Comparison of ENCODE assay signal across 8 cellular contexts in the genomic region with DNA sequence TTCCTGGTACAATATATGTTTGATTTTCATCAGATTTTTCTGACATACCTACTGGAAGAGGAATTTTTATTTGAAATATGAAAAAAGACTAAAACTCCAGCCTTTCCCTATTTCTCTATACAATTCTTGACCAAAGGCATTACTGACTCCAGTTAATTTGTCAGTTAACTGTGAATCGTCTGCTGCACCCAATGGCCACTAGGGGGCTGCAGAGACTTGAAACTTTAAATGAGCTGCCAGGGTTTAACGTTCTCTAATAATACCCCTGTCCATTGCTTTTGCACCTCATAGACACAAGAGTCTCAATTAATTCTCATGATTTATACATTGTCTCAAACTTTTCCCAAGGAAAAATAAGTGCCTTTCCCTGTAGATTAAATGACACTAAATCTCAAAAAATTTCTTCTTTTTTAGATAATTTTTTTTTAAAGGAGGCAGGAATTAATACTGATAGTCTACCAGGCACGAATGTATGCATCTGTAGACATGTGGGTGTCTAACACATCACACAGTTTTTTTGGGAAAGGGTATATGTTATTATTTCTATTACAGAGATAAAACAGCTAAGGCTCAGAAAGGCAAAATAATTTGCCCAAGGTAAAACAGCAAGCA. TPM values are rescaled to one million over a fixed set of nuclear protein-coding genes. Genes with fewer than 3 reads are reported as not detected.
DNase-seq lines count a peak whose midpoint lies in the region; ATAC-seq, FAIRE-seq and TF ChIP-seq lines count a peak whose summit lies in the region.

No MANE protein-coding gene starts in this region.

- H3K4me3 Mint-ChIP-seq in brain = peak overlapping the region; percentile 42 to 81 (median 67)

- no peak overlapping the region for H3K27ac ChIP-seq in SU-DHL-6 (ENCODE audit: low read depth, low read length)

- H3K4me3 ChIP-seq in SU-DHL-6 (ENCODE audit: insufficient read depth, low read length, poor library complexity, severe bottlenecking) = no peak overlapping the region

- peak; percentile 7 for DNase-seq in AG09319 (ENCODE audit: extremely low read depth, low read depth)
- DNase-seq in GM13977 (ENCODE audit: low spot score) = peak; percentile 79
- peak; percentile 71 for DNase-seq in NCI-H1105 treated with DMSO at 0.1 percent for 48 hours (lab: John Stamatoyannopoulos, UW)
- DNase-seq in stimulated activated CD4-positive, alpha-beta T cell treated with anti-CD3 and anti-CD28 coated beads, Interleukin-2, amount 100 ng/mL, for 48 hours = peak; percentile 26 to 33

- H3K27me3 ChIP-seq in SU-DHL-6 (ENCODE audit: low read length) = no peaks in the 10 kb centered on the region

- TF ChIP-seq CTCF in AG09319 (IDR thresholded peaks at IDR 0.05; ENCODE audit: low read depth, low read length) (peak; percentile 95), GM13977 (IDR thresholded peaks at IDR 0.05; ENCODE audit: extremely low read depth, insufficient read depth, missing control alignments) (peak; percentile 98), SU-DHL-6 (IDR thresholded peaks at IDR 0.05; ENCODE audit: insufficient read depth, low read length, poor library complexity, severe bottlenecking) (peak; percentile 87), brain (conservative IDR thresholded peaks at IDR 0.05) (peak; percentile 89 to 94)

- no peak for ATAC-seq in HG03457 (IDR thresholded peaks at IDR 0.05; ENCODE audit: unreplicated experiment)

- H3K79me2 ChIP-seq in SU-DHL-6 (ENCODE audit: insufficient read depth, low read length) = no peaks in the 10 kb centered on the region

- peaks cover 0 to 15% (median 0%) of the 10 kb centered on the region in 5 experiments for H3K9me3 Mint-ChIP-seq in brain

- peak overlapping the region in 2 of 5 experiments; percentile 11 to 82 for H3K27ac Mint-ChIP-seq in brain

- no peak overlapping the region for H3K4me2 ChIP-seq in SU-DHL-6 (ENCODE audit: low read depth, low read length, poor library complexity, severe bottlenecking)

- H3K9me2 ChIP-seq in SU-DHL-6 (replicated peaks; ENCODE audit: insufficient read depth, low read length) = no peaks in the 10 kb centered on the region

- H3K4me1 Mint-ChIP-seq in brain = peaks cover 34% of the 10 kb centered on the region

- no peaks in the 10 kb centered on the region for H3F3A ChIP-seq in SU-DHL-6 (ENCODE audit: insufficient read depth)

- H3K36me3 Mint-ChIP-seq in brain = no peaks in the 10 kb centered on the region

- in situ Hi-C loops in GM13977 (cut with MboI; ENCODE audit: low pct_unique_long_range_greater_than_20kb, low sequenced_read_pairs, unreplicated experiment) = no loop called here

- H3K27me3 Mint-ChIP-seq in brain = peaks cover 48% of the 10 kb centered on the region

- no peaks in the 10 kb centered on the region for H3K36me3 ChIP-seq in SU-DHL-6 (ENCODE audit: low read length)

- no peak overlapping the region for H2AFZ ChIP-seq in SU-DHL-6 (ENCODE audit: low read depth, low read length, severe bottlenecking)

- no peak overlapping the region for H3K9ac ChIP-seq in SU-DHL-6 (ENCODE audit: low read length)

- H4K20me1 ChIP-seq in SU-DHL-6 (ENCODE audit: low read depth, low read length) = no peaks in the 10 kb centered on the region

- no peaks in the 10 kb centered on the region for H3K9me3 ChIP-seq in SU-DHL-6 (ENCODE audit: insufficient read depth, low read length)

- peak; percentile 90 for FAIRE-seq in islet of Langerhans (lab: Jason Lieb, UNC)

RNA-seq across cellular contexts. Expression of gene ALK, which starts 1.8 kb away (rescaled TPM):
- 0.41 TPM for polyA plus RNA-seq in brain (ENCODE audit: insufficient read depth, low read depth, low replicate concordance)

Comparison
In these comparisons a context has a peak if more than half of its experiments do, and no peak if none do; other contexts are left out.
1. DNase-seq: peak in every context shown above with its lines; median percentile 79 in GM13977; 71 in NCI-H1105 treated with DMSO at 0.1 percent for 48 hours; 30 in stimulated activated CD4-positive, alpha-beta T cell treated with anti-CD3 and anti-CD28 coated beads, Interleukin-2, amount 100 ng/mL, for 48 hours; 7 in AG09319.